Comparison of ENCODE assay signal across 9 cellular contexts in the genomic region with DNA sequence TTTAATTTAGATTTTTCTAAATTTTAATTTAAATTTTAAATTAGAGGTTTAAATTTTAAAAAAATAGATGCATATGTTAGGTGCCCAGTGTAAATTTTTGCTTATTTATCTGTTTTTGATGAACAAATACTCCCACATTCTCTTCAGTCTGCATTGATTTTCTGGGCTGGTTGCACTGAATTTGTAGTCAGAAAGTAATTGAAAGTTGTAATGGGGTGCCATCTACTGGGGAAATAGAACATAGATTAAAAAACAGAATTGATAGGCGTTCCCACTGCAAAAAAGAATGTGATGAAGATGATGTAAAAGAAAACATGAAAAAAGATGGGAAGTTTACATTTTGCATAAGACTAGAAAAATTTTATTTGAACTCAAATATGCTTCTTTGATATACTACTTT. TPM values are rescaled to one million over a fixed set of nuclear protein-coding genes. Genes with fewer than 3 reads are reported as not detected.
DNase-seq lines count a peak whose midpoint lies in the region; TF ChIP-seq lines count a peak whose summit lies in the region.
"Had no signal": no experiment of that assay in that cellular context is flagged by ENCODE, and none has a peak within 500 bp of the region (broad histone marks: within the 10 kb centered on the region; RNA-seq: fewer than 3 reads in every experiment).

No MANE protein-coding gene starts in this region.

- H4K20me1 ChIP-seq in Loucy (ENCODE audit: insufficient read depth, low read length, poor library complexity, severe bottlenecking), result no peaks in the 10 kb centered on the region

- TF ChIP-seq EP300 in transverse colon (IDR thresholded peaks at IDR 0.05; ENCODE audit: low read depth), result no peak

- no peaks in the 10 kb centered on the region for H3F3A ChIP-seq in Loucy (ENCODE audit: low read depth)

- H3K9me3 ChIP-seq in Loucy (ENCODE audit: insufficient read depth, low read depth, low read length) (no peaks in the 10 kb centered on the region), transverse colon (no peaks in the 10 kb centered on the region)

- no peak overlapping the region for H3K4me2 ChIP-seq in Loucy (ENCODE audit: low read depth, low read length, poor library complexity, severe bottlenecking)

- TF ChIP-seq CTCF in Loucy (conservative IDR thresholded peaks at IDR 0.05; ENCODE audit: low read length) (peak; percentile 69), transverse colon (IDR thresholded peaks at IDR 0.05) (peak in 4 of 5 experiments; percentile 19 to 30 (median 28))

- in situ Hi-C loops in transverse colon (cut with MboI; ENCODE audit: low pct_ligation_motif_present in 1 of 4, low pct_unique_long_range_greater_than_20kb in 1 of 4, low sequenced_read_pairs in 3 of 4), result loop anchor here in 1 of 4 donors (25.0 kb wide), 1 partner anchor 420 kb away; no protein-coding TSS in a partner anchor

- H3K4me3 ChIP-seq in Loucy (ENCODE audit: low read length, poor library complexity, severe bottlenecking) (no peak overlapping the region), transverse colon (no peak overlapping the region)

- intact Hi-C loops in transverse colon (cut with DNase I; ENCODE audit: low total_unique reads), result loop anchor here (10.0 kb wide), 1 partner anchor 417 kb away; no protein-coding TSS in a partner anchor

- H2AFZ ChIP-seq in Loucy (ENCODE audit: low read length), result no peak overlapping the region

- 0 to 14% methylated on average over 1 of the region's 1 CpG for WGBS in transverse colon (ENCODE audit: low coverage in 1 of 2), 2 donors

- TF ChIP-seq POLR2A in transverse colon (IDR thresholded peaks at IDR 0.05), result no peak

- H3K27me3 ChIP-seq in Loucy (ENCODE audit: insufficient read depth, low read length, poor library complexity, severe bottlenecking), result no peaks in the 10 kb centered on the region
- no peaks in the 10 kb centered on the region for H3K27me3 ChIP-seq in transverse colon

- H3K79me2 ChIP-seq in Loucy (ENCODE audit: insufficient read depth, low read length), result no peaks in the 10 kb centered on the region

- peak; percentile 4 for DNase-seq in NCI-H2196 (lab: John Stamatoyannopoulos, UW; ENCODE audit: unreplicated experiment)
- no peak for DNase-seq in NCI-H2196 treated with DMSO at 0.1 percent for 48 hours (lab: John Stamatoyannopoulos, UW; ENCODE audit: unreplicated experiment)
- peak; percentile 25 for DNase-seq in SKM-1 (lab: John Stamatoyannopoulos, UW; ENCODE audit: unreplicated experiment)
- DNase-seq in globus pallidus (ENCODE audit: low spot score), result peak; percentile 75
- DNase-seq in transverse colon, result no peak
- no peak for DNase-seq in cortex of kidney (lab: John Stamatoyannopoulos, UW)
- DNase-seq in activated T-cell treated with anti-CD3 and anti-CD28 coated beads, Interleukin-2, amount 50 U/mL, for 1 hour, result no peak

- no peak overlapping the region for H3K27ac ChIP-seq in transverse colon

- H3K4me1 ChIP-seq in Loucy (ENCODE audit: insufficient read depth, low read length, poor library complexity, severe bottlenecking), result no peaks in the 10 kb centered on the region
- H3K4me1 ChIP-seq in transverse colon, result no peaks in the 10 kb centered on the region

- H3K36me3 ChIP-seq in Loucy (ENCODE audit: insufficient read depth, low read length) (no peaks in the 10 kb centered on the region), transverse colon (no peaks in the 10 kb centered on the region)

- no peaks in the 10 kb centered on the region for H3K9me2 ChIP-seq in Loucy (replicated peaks; ENCODE audit: low read depth, low read length)

- H3K9ac ChIP-seq in Loucy (ENCODE audit: low read depth, low read length, poor library complexity, severe bottlenecking), result no peak overlapping the region

RNA-seq across cellular contexts. Expression of gene CCDC85A, which starts 51.7 kb away (rescaled TPM):
- 1 to 10 TPM in 2 of 4 donors, under 1 TPM in 2; 0.20 to 1.1 (median 0.92) TPM for total RNA-seq in transverse colon
- total RNA-seq: CD4-positive, alpha-beta memory T cell had no signal

Comparison
In these comparisons a context has a peak if more than half of its experiments do, and no peak if none do; other contexts are left out.
1. DNase-seq: peak in NCI-H2196 (single experiment), SKM-1 (single experiment) and globus pallidus (single experiment); none in NCI-H2196 treated with DMSO at 0.1 percent for 48 hours (single experiment), transverse colon (single experiment), cortex of kidney (single experiment) and activated T-cell treated with anti-CD3 and anti-CD28 coated beads, Interleukin-2, amount 50 U/mL, for 1 hour (single experiment).